Comparison of ENCODE assay signal across 8 cellular contexts in genomic region chr1:93177991-93178390, GRCh38. TPM values are rescaled to one million over a fixed set of nuclear protein-coding genes. Genes with fewer than 3 reads are reported as not detected.
DNase-seq lines count a peak whose midpoint lies in the region; ATAC-seq, FAIRE-seq and TF ChIP-seq lines count a peak whose summit lies in the region.

No MANE protein-coding gene starts in this region.

- H3K9me3 ChIP-seq in GM12878 (replicated peaks; ENCODE audit: control insufficient read depth, insufficient read depth, low read length) (peaks cover 4% of the 10 kb centered on the region), mesodermal cell (ENCODE audit: control insufficient read depth, low read length) (no peaks in the 10 kb centered on the region)

- ATAC-seq in GM12878 = no peak
- no peak for ATAC-seq in GM18502 (IDR thresholded peaks at IDR 0.05; ENCODE audit: poor library complexity, unreplicated experiment)

- DNase-seq in AG08396 (ENCODE audit: low spot score) (peak; percentile 9), HFFc6 (peak; percentile 4), GM12878 (ENCODE audit: low read depth, low spot score) (no peak), inferior parietal cortex (ENCODE audit: extremely low spot score) (no peak), NCI-H226 (no peak), activated gamma-delta T cell treated with Interleukin-2 at 50 U/mL for 16 hours (no peak)

- peaks cover 4% of the 10 kb centered on the region; the same call in 1 of the 2 replicates for H3K27me3 Mint-ChIP-seq in HFFc6 (ENCODE audit: insufficient read depth)

- peak overlapping the region; percentile 89 for H3K4me3 ChIP-seq in GM12878
- peak overlapping the region; percentile 79 for H3K4me3 ChIP-seq in mesodermal cell (ENCODE audit: extremely low read depth, insufficient read depth, low read length, poor library complexity, severe bottlenecking)

- peaks cover 50% of the 10 kb centered on the region for H3K4me1 Mint-ChIP-seq in HFFc6 (ENCODE audit: low read depth)

- BruUV-seq in GM12878 (replicated peaks; lab: Mats Ljungman, UMichigan) = no TSS peak

- H3K36me3 ChIP-seq in GM12878 (ENCODE audit: control insufficient read depth in 2 of 2, insufficient read depth in 2 of 2, low read length in 1 of 2) = peaks cover 2 to 7% of the 10 kb centered on the region in 2 experiments; a peak in 2 of 4 replicates
- H3K36me3 ChIP-seq in mesodermal cell (ENCODE audit: control insufficient read depth, insufficient read depth, low read length) = peaks cover 19% of the 10 kb centered on the region

- no peak for FAIRE-seq in GM12878 (lab: Jason Lieb, UNC)

- no peak for TF ChIP-seq POLR2A in GM12878 (IDR thresholded peaks at IDR 0.05; ENCODE audit: low read depth, low read length)

- H3K4me2 ChIP-seq in GM12878 (ENCODE audit: control insufficient read depth, insufficient read depth) = peak overlapping the region; percentile 89

- H3K27ac ChIP-seq in GM12878 (ENCODE audit: control insufficient read depth, insufficient read depth) (peak overlapping the region; percentile 99; the same call in 1 of the 2 replicates), mesodermal cell (ENCODE audit: low read depth, low read length, severe bottlenecking) (no peak overlapping the region)

- SMC1A ChIA-PET in GM12878 (lab: Charles Lee; ENCODE audit: uncharacterized antibody, unreplicated experiment) = interaction anchor here (1.1 to 1.7 kb wide), 6 partner anchors 9 to 98 kb away, joined by 3 to 7 read pairs (median 4); partner anchors contain the start of gene MTF2

- CTCF ChIA-PET in GM12878 (lab: Yijun Ruan, JAX) = interaction anchor here (1.4 kb wide), 1 partner anchor 97 kb away, joined by 10 read pairs; no protein-coding TSS in a partner anchor

- H2AFZ ChIP-seq in GM12878 (ENCODE audit: control insufficient read depth, low read depth, low read length) = no peak overlapping the region

- peak overlapping the region; percentile 95 for H3K4me3 Mint-ChIP-seq in HFFc6

- no peak for TF ChIP-seq EP300 in GM12878 (IDR thresholded peaks at IDR 0.05; ENCODE audit: borderline replicate concordance in 1 of 2, control insufficient read depth in 1 of 2, low read depth in 2 of 2, low read length in 2 of 2)

- intact Hi-C loops in GM12878 (cut with micrococcal nuclease; ENCODE audit: unreplicated experiment) = loop anchor here (2.0 to 10.0 kb wide), 2 partner anchors 343 to 669 kb away; partner anchors contain the start of gene RPL5

- POLR2A ChIA-PET in GM12878 (lab: Charles Lee) = interaction anchor here (0.6 to 2.6 kb wide), 7 partner anchors 12 to 318 kb away, joined by 3 to 7 read pairs (median 5); no protein-coding TSS in a partner anchor

- H3K9ac ChIP-seq in GM12878 (ENCODE audit: control insufficient read depth, insufficient read depth, low read length) = peak overlapping the region; percentile 99

- peaks cover 11% of the 10 kb centered on the region for H3K36me3 Mint-ChIP-seq in HFFc6 (ENCODE audit: low read depth)

- 24% methylated on average over 4 of the region's 4 CpGs for WGBS in GM12878 (ENCODE audit: insufficient coverage, insufficient replicate concordance, low lambda C conversion rate, missing lambda C conversion rate)
- 58 to 84% methylated on average over 4 of the region's 4 CpGs for WGBS in mesodermal cell (ENCODE audit: insufficient coverage in 2 of 2), 2 experiments

- H3K27ac Mint-ChIP-seq in HFFc6 = peak overlapping the region; percentile 99

- RAD21 ChIA-PET in GM12878 (lab: Charles Lee; ENCODE audit: unreplicated experiment) = interaction anchor here (0.7 to 1.4 kb wide), 4 partner anchors 27 to 256 kb away, joined by 3 to 10 read pairs (median 3); no protein-coding TSS in a partner anchor

- TF ChIP-seq CTCF in HFFc6 (IDR thresholded peaks at IDR 0.05) = no peak
- TF ChIP-seq CTCF in GM12878 (IDR thresholded peaks at IDR 0.05 in 2 of 3, conservative IDR thresholded peaks at IDR 0.05 in 1 of 3; ENCODE audit: control insufficient read depth in 2 of 3, extremely low read depth in 1 of 3, insufficient read depth in 1 of 3, low read depth in 3 of 3, low read length in 3 of 3) = no peak

- H3K9me3 Mint-ChIP-seq in HFFc6 = no peaks in the 10 kb centered on the region

- peaks cover 2% of the 10 kb centered on the region; the same call in 1 of the 2 replicates for H4K20me1 ChIP-seq in GM12878 (ENCODE audit: control insufficient read depth, insufficient read depth)

- in situ Hi-C loops in GM12878 (cut with MboI) = no loop called here

- no peak for TF ChIP-seq RAD21 in GM12878 (IDR thresholded peaks at IDR 0.05; ENCODE audit: insufficient read depth, low read depth, low read length)

- no peaks in the 10 kb centered on the region for H3K27me3 ChIP-seq in GM12878 (replicated peaks in 1 of 2; ENCODE audit: control insufficient read depth in 2 of 2, insufficient read depth in 2 of 2, low read length in 1 of 2)

- peaks cover 4% of the 10 kb centered on the region; the same call in 1 of the 2 replicates for H3K4me1 ChIP-seq in GM12878 (ENCODE audit: control insufficient read depth, insufficient read depth, low read length)
- no peaks in the 10 kb centered on the region for H3K4me1 ChIP-seq in mesodermal cell (ENCODE audit: control insufficient read depth, insufficient read depth, low read length, poor library complexity, severe bottlenecking)

- H3K79me2 ChIP-seq in GM12878 (ENCODE audit: control insufficient read depth, insufficient read depth, low read length) = peaks cover 90% of the 10 kb centered on the region

TF ChIP-seq in GM12878, 131 proteins besides CTCF, POLR2A, EP300 and RAD21 (continues in another document):
- TF ChIP-seq TARDBP (IDR thresholded peaks at IDR 0.05; ENCODE audit: borderline replicate concordance) (no peak), LARP7 (IDR thresholded peaks at IDR 0.05) (no peak), MLLT1 (IDR thresholded peaks at IDR 0.05) (no peak), SPI1 (IDR thresholded peaks at IDR 0.05; ENCODE audit: borderline replicate concordance, insufficient read depth, low read depth, low read length) (no peak), BMI1 (IDR thresholded peaks at IDR 0.05; ENCODE audit: borderline replicate concordance) (no peak), CHD4 (IDR thresholded peaks at IDR 0.05) (no peak), EED (IDR thresholded peaks at IDR 0.05; ENCODE audit: low read depth) (no peak)

RNA-seq across cellular contexts. Expression of gene TMED5, which starts 2.2 kb away (rescaled TPM):
- total RNA-seq in HFFc6 (2021; fragmentation: NEBNext Ultra II Directional; extraction: Animal tissue kit (Norgen Biotek cat#: 25700)) = 10 to 100 TPM; 50.2 to 59.4 (median 54.9) TPM
- total RNA-seq in GM12878 (2013; cell fraction: nucleolus; rRNA removed) = 83.5 and 94.5 TPM in 2 replicates
- 66.8 and 74.4 TPM in 2 replicates for total RNA-seq in GM12878 (2014; rRNA removed)
- total RNA-seq in GM12878 (2014; rRNA removed; fragmentation: Illumina TruSeq; extraction: Trizol) = 53.0 and 53.6 TPM in 2 replicates
- 49.8 and 50.6 TPM in 2 replicates for total RNA-seq in GM12878 (2021)
- polyA plus RNA-seq in GM12878 (2011; ENCODE audit: low read depth) = 13.9 TPM
- 67.3 and 113 TPM in 2 replicates for polyA plus RNA-seq in GM12878 (2011; rRNA removed)
- 37.2 and 38.5 TPM in 2 replicates for polyA plus RNA-seq in GM12878 (2011; cell fraction: cytosol; rRNA removed)
- 28.6 and 33.2 TPM in 2 replicates for polyA plus RNA-seq in GM12878 (2011; cell fraction: nucleus; rRNA removed)
- polyA plus RNA-seq in GM12878 (2012) = 42.6 and 44.0 TPM in 2 replicates
- polyA plus RNA-seq in GM12878 (2014; fragmentation: Illumina TruSeq; extraction: Trizol) = 47.4 and 63.5 TPM in 2 replicates
- polyA plus RNA-seq in GM12878 (2014; fragmentation: Nextera tagmentation; extraction: Ambion mirVana) = 10 to 100 TPM; 18.5 to 19.9 TPM
- 49.2 and 55.0 TPM in 2 replicates for polyA plus RNA-seq in GM12878 (2014; rRNA removed)
- 10 to 100 TPM; 76.9 to 80.6 TPM for polyA plus RNA-seq in GM12878 (2016; fragmentation: Nextera tagmentation; extraction: Ambion mirVana)
- 39.9 and 55.5 TPM in 2 replicates for polyA minus RNA-seq in GM12878 (2011; rRNA and poly(A)+ RNA removed)
- 45.6 and 55.3 TPM in 2 replicates for polyA minus RNA-seq in GM12878 (2011; cell fraction: cytosol; rRNA and poly(A)+ RNA removed)
- polyA minus RNA-seq in GM12878 (2011; cell fraction: nucleus; rRNA and poly(A)+ RNA removed) = 23.9 and 42.3 TPM in 2 replicates
- 45.1 TPM for polyA plus RNA-seq in mesodermal cell (2013, experiment 1 of 2)
- 50.2 TPM for polyA plus RNA-seq in mesodermal cell (2013, experiment 2 of 2)

RNA-seq across cellular contexts. Expression of gene CCDC18, which starts 2.5 kb away (rescaled TPM):
- 10 to 100 TPM in 5 of 6 experiments, 1 to 10 TPM in 1; 6.2 to 13.7 (median 12.9) TPM for total RNA-seq in HFFc6 (2021; fragmentation: NEBNext Ultra II Directional; extraction: Animal tissue kit (Norgen Biotek cat#: 25700))
- 39.9 and 48.2 TPM in 2 replicates for total RNA-seq in GM12878 (2013; cell fraction: nucleolus; rRNA removed)
- total RNA-seq in GM12878 (2014; rRNA removed) (15.6 and 17.0 TPM in 2 replicates), GM12878 (2014; rRNA removed; fragmentation: Illumina TruSeq; extraction: Trizol) (31.9 and 32.9 TPM in 2 replicates), GM12878 (2021) (19.3 and 19.5 TPM in 2 replicates)
- 14.4 TPM for polyA plus RNA-seq in GM12878 (2011; ENCODE audit: low read depth)
- polyA plus RNA-seq in GM12878 (2011; rRNA removed) (16.6 and 32.7 TPM in 2 replicates), GM12878 (2014; fragmentation: Illumina TruSeq; extraction: Trizol) (21.3 and 29.1 TPM in 2 replicates), GM12878 (2014; fragmentation: Nextera tagmentation; extraction: Ambion mirVana) (10 to 100 TPM; 17.5 to 19.7 TPM), GM12878 (2014; rRNA removed) (15.2 and 16.2 TPM in 2 replicates), GM12878 (2016; fragmentation: Nextera tagmentation; extraction: Ambion mirVana) (10 to 100 TPM; 31.6 to 34.9 TPM)
- polyA plus RNA-seq in GM12878 (2011; cell fraction: cytosol; rRNA removed) = 4.3 and 4.8 TPM in 2 replicates
- 20.5 and 24.2 TPM in 2 replicates for polyA plus RNA-seq in GM12878 (2011; cell fraction: nucleus; rRNA removed)
- 13.3 and 13.4 TPM in 2 replicates for polyA plus RNA-seq in GM12878 (2012)
- 9.0 and 10.2 TPM in 2 replicates for polyA minus RNA-seq in GM12878 (2011; rRNA and poly(A)+ RNA removed)
- polyA minus RNA-seq in GM12878 (2011; cell fraction: cytosol; rRNA and poly(A)+ RNA removed) = 5.6 and 6.1 TPM in 2 replicates
- polyA minus RNA-seq in GM12878 (2011; cell fraction: nucleus; rRNA and poly(A)+ RNA removed) = 5.9 and 15.2 TPM in 2 replicates
- polyA plus RNA-seq in mesodermal cell (2013, experiment 1 of 2) = 12.1 TPM
- 14.9 TPM for polyA plus RNA-seq in mesodermal cell (2013, experiment 2 of 2)

Comparison
In these comparisons a context has a peak if more than half of its experiments do, and no peak if none do; other contexts are left out.
1. DNase-seq: peak in AG08396 (single experiment) and HFFc6 (single experiment); none in GM12878 (single experiment), inferior parietal cortex (single experiment), NCI-H226 (single experiment) and activated gamma-delta T cell treated with Interleukin-2 at 50 U/mL for 16 hours (single experiment).